Comparison of ENCODE assay signal across 24 cellular contexts in genomic region chr5:135051872-135052271, GRCh38. TPM values are rescaled to one million over a fixed set of nuclear protein-coding genes. Genes with fewer than 3 reads are reported as not detected.
"Had no signal": no experiment of that assay in that cellular context is flagged by ENCODE, and none has a peak within 500 bp of the region (broad histone marks: within the 10 kb centered on the region; RNA-seq: fewer than 3 reads in every experiment).

No MANE protein-coding gene starts in this region.

- H3K27me3 ChIP-seq: body of pancreas, testis, vagina had no signal

- H3K36me3 Mint-ChIP-seq: activated naive CD4-positive, alpha-beta T cell treated with anti-CD3 and anti-CD28 coated beads, Interleukin-2, amount 10 ng/mL, durations not matched to agents 7 days and 5 days; immature natural killer cell; stimulated activated effector memory CD8-positive, alpha-beta T cell treated with anti-CD3 and anti-CD28 coated beads, Interleukin-12 subunit alpha, Interleukin-12 subunit beta, amount 100 ng/mL, for 72 hours; type B pancreatic cell had no signal

- H3K4me3 Mint-ChIP-seq: activated CD4-positive, alpha-beta memory T cell treated with anti-CD3 and anti-CD28 coated beads, Interleukin-2, amount 10 ng/mL, durations not matched to agents 7 days and 5 days; activated CD4-positive, alpha-beta T cell treated with anti-CD3 and anti-CD28 coated beads, Interleukin-2, amount 10 ng/mL, durations not matched to agents 24 days and 14 days; activated naive CD4-positive, alpha-beta T cell treated with anti-CD3 and anti-CD28 coated beads, Interleukin-2, amount 10 ng/mL, durations not matched to agents 7 days and 5 days; activated T-cell treated with anti-CD3 and anti-CD28 coated beads, Interleukin-2, amount 50 U/mL, for 72 hours; immature natural killer cell; nephron; stimulated activated effector memory CD8-positive, alpha-beta T cell treated with anti-CD3 and anti-CD28 coated beads, Interleukin-12 subunit alpha, Interleukin-12 subunit beta, amount 100 ng/mL, for 72 hours; type B pancreatic cell had no signal

- H3K27ac ChIP-seq: body of pancreas, testis, vagina, VCaP had no signal

- H3K27ac Mint-ChIP-seq: activated CD4-positive, alpha-beta memory T cell treated with anti-CD3 and anti-CD28 coated beads, Interleukin-2, amount 10 ng/mL, durations not matched to agents 7 days and 5 days; activated CD4-positive, alpha-beta T cell treated with anti-CD3 and anti-CD28 coated beads, Interleukin-2, amount 10 ng/mL, durations not matched to agents 24 days and 14 days; activated naive CD4-positive, alpha-beta T cell treated with anti-CD3 and anti-CD28 coated beads, Interleukin-2, amount 10 ng/mL, durations not matched to agents 7 days and 5 days; activated T-cell treated with anti-CD3 and anti-CD28 coated beads, Interleukin-2, amount 50 U/mL, for 72 hours; immature natural killer cell; nephron; stimulated activated effector memory CD8-positive, alpha-beta T cell treated with anti-CD3 and anti-CD28 coated beads, Interleukin-12 subunit alpha, Interleukin-12 subunit beta, amount 100 ng/mL, for 72 hours; type B pancreatic cell had no signal

- H3K9me3 Mint-ChIP-seq: activated CD4-positive, alpha-beta memory T cell treated with anti-CD3 and anti-CD28 coated beads, Interleukin-2, amount 10 ng/mL, durations not matched to agents 7 days and 5 days; activated CD4-positive, alpha-beta T cell treated with anti-CD3 and anti-CD28 coated beads, Interleukin-2, amount 10 ng/mL, durations not matched to agents 24 days and 14 days; activated naive CD4-positive, alpha-beta T cell treated with anti-CD3 and anti-CD28 coated beads, Interleukin-2, amount 10 ng/mL, durations not matched to agents 7 days and 5 days; activated T-cell treated with anti-CD3 and anti-CD28 coated beads, Interleukin-2, amount 50 U/mL, for 72 hours; nephron; stimulated activated effector memory CD8-positive, alpha-beta T cell treated with anti-CD3 and anti-CD28 coated beads, Interleukin-12 subunit alpha, Interleukin-12 subunit beta, amount 100 ng/mL, for 72 hours; type B pancreatic cell had no signal

- H3K4me1 Mint-ChIP-seq: activated CD4-positive, alpha-beta memory T cell treated with anti-CD3 and anti-CD28 coated beads, Interleukin-2, amount 10 ng/mL, durations not matched to agents 7 days and 5 days; activated CD4-positive, alpha-beta T cell treated with anti-CD3 and anti-CD28 coated beads, Interleukin-2, amount 10 ng/mL, durations not matched to agents 24 days and 14 days; immature natural killer cell; stimulated activated effector memory CD8-positive, alpha-beta T cell treated with anti-CD3 and anti-CD28 coated beads, Interleukin-12 subunit alpha, Interleukin-12 subunit beta, amount 100 ng/mL, for 72 hours had no signal

- ATAC-seq: activated CD4-positive, CD25-positive, alpha-beta regulatory T cell treated with anti-CD3 and anti-CD28 coated beads, Interleukin-2, amount 50 U/mL, for 24 hours; activated T-cell treated with anti-CD3 and anti-CD28 coated beads, Interleukin-2, amount 50 U/mL, for 72 hours; body of pancreas; left ventricle myocardium superior; sciatic nerve; stimulated activated effector memory CD8-positive, alpha-beta T cell treated with anti-CD3 and anti-CD28 coated beads, Interleukin-12 subunit alpha, Interleukin-12 subunit beta, amount 100 ng/mL, for 72 hours had no signal

- H3K9me3 ChIP-seq: body of pancreas, testis, vagina had no signal

- H3K36me3 ChIP-seq: vagina had no signal

- H3K4me3 ChIP-seq: body of pancreas, testis, vagina had no signal

- DNase-seq: activated CD4-positive, alpha-beta memory T cell treated with anti-CD3 and anti-CD28 coated beads, Interleukin-2, amount 10 ng/mL, durations not matched to agents 7 days and 5 days; activated CD4-positive, alpha-beta T cell treated with anti-CD3 and anti-CD28 coated beads, Interleukin-2, amount 10 ng/mL, durations not matched to agents 24 days and 14 days; activated effector memory CD4-positive, alpha-beta T cell treated with anti-CD3 and anti-CD28 coated beads, Interleukin-2, amount 50 U/mL, for 16 hours; activated naive CD4-positive, alpha-beta T cell treated with anti-CD3 and anti-CD28 coated beads, Interleukin-2, amount 10 ng/mL, durations not matched to agents 7 days and 5 days; activated T-cell treated with anti-CD3 and anti-CD28 coated beads, Interleukin-2, amount 50 U/mL, for 72 hours; anterior cingulate cortex; body of pancreas; dermis blood vessel endothelial cell; effector CD8-positive, alpha-beta T cell; foreskin melanocyte; immature natural killer cell; left ventricle myocardium superior; nucleus accumbens; small intestine; stimulated activated CD4-positive, alpha-beta T cell treated with anti-CD3 and anti-CD28 coated beads, Interleukin-2, amount 100 ng/mL, for 24 hours; T-helper 1 cell; testis had no signal

- FAIRE-seq: small intestine had no signal

- H3K4me1 ChIP-seq: body of pancreas, testis had no signal

RNA-seq across cellular contexts. Expression of gene PITX1, which starts 17.8 kb away (rescaled TPM):
- total RNA-seq: body of pancreas, left ventricle myocardium superior had no signal
- polyA plus RNA-seq: immature natural killer cell had no signal
